In the genomic region with DNA sequence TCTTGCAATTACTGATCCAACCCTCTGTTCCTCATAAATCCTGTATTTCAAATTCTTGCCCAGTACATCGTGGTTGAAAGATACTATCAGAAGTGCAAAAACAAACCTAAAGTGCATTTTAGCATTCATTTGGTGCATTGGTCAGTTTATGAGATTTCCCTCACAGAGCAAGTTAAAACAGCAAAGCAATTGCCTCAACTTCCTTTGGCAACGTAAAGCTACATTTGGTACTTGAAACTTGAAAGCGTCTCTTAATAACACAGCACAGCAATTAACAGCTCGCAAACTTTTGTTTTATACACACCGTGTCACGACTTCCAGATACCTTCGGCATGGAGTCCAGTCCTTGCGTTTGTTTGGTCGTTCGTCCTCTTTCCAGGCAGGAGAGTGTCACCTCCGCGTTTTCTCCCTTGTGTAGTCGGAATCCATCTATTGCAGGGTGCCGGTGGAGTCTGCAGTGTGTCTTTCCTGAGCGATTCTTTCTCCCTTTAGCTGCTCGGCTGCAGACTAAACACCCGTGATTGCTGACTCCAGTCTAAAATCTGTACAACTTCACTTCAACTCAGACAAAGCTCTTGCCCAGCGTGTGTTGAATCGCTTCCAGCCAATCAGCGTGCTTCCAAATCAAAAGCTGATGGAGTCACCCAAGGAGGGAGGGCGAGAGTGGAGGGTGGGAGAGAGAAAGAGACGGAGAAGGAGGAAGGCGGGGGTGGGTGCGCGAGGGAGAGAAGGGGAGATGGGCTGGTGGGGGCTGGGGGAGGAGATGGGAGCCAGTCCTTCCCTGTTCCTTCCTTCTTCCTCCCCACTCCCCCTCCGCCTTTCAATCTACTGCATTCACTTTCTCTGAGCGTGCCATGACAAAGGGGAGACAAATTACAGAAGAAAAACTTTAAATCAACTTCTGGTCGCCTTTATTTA, we compare ENCODE assay signal across 1 cellular context.
TF ChIP-seq lines count a peak whose summit lies in the region.

A gene with protein sequence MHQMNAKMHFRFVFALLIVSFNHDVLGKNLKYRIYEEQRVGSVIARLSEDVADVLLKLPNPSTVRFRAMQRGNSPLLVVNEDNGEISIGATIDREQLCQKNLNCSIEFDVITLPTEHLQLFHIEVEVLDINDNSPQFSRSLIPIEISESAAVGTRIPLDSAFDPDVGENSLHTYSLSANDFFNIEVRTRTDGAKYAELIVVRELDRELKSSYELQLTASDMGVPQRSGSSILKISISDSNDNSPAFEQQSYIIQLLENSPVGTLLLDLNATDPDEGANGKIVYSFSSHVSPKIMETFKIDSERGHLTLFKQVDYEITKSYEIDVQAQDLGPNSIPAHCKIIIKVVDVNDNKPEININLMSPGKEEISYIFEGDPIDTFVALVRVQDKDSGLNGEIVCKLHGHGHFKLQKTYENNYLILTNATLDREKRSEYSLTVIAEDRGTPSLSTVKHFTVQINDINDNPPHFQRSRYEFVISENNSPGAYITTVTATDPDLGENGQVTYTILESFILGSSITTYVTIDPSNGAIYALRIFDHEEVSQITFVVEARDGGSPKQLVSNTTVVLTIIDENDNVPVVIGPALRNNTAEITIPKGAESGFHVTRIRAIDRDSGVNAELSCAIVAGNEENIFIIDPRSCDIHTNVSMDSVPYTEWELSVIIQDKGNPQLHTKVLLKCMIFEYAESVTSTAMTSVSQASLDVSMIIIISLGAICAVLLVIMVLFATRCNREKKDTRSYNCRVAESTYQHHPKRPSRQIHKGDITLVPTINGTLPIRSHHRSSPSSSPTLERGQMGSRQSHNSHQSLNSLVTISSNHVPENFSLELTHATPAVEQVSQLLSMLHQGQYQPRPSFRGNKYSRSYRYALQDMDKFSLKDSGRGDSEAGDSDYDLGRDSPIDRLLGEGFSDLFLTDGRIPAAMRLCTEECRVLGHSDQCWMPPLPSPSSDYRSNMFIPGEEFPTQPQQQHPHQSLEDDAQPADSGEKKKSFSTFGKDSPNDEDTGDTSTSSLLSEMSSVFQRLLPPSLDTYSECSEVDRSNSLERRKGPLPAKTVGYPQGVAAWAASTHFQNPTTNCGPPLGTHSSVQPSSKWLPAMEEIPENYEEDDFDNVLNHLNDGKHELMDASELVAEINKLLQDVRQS (minus strand): TSS at position 544 of the 918 bp plus-strand sequence. CDS start 406 bp downstream, at position 138.

TF ChIP-seq in SK-N-SH, 30 proteins besides CTCF, POLR2A, EP300 and RAD21 (continued from another document):
- TF ChIP-seq, protein P1, sequence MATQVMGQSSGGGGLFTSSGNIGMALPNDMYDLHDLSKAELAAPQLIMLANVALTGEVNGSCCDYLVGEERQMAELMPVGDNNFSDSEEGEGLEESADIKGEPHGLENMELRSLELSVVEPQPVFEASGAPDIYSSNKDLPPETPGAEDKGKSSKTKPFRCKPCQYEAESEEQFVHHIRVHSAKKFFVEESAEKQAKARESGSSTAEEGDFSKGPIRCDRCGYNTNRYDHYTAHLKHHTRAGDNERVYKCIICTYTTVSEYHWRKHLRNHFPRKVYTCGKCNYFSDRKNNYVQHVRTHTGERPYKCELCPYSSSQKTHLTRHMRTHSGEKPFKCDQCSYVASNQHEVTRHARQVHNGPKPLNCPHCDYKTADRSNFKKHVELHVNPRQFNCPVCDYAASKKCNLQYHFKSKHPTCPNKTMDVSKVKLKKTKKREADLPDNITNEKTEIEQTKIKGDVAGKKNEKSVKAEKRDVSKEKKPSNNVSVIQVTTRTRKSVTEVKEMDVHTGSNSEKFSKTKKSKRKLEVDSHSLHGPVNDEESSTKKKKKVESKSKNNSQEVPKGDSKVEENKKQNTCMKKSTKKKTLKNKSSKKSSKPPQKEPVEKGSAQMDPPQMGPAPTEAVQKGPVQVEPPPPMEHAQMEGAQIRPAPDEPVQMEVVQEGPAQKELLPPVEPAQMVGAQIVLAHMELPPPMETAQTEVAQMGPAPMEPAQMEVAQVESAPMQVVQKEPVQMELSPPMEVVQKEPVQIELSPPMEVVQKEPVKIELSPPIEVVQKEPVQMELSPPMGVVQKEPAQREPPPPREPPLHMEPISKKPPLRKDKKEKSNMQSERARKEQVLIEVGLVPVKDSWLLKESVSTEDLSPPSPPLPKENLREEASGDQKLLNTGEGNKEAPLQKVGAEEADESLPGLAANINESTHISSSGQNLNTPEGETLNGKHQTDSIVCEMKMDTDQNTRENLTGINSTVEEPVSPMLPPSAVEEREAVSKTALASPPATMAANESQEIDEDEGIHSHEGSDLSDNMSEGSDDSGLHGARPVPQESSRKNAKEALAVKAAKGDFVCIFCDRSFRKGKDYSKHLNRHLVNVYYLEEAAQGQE (IDR thresholded peaks at IDR 0.05; ENCODE audit: low read depth, low read length) = no peak
- TF ChIP-seq MAX (IDR thresholded peaks at IDR 0.05; ENCODE audit: low read depth) (peak; percentile 74), FOXJ3 (CRISPR knock-in tag; IDR thresholded peaks at IDR 0.05) (no peak), TEAD4 (IDR thresholded peaks at IDR 0.05; ENCODE audit: borderline replicate concordance, insufficient read depth) (no peak), JUND (IDR thresholded peaks at IDR 0.05) (no peak), USF1 (IDR thresholded peaks at IDR 0.05; ENCODE audit: borderline replicate concordance, low read depth) (no peak), ZBTB33 (IDR thresholded peaks at IDR 0.05; ENCODE audit: borderline replicate concordance, low read depth) (no peak), IRF3 (IDR thresholded peaks at IDR 0.05; ENCODE audit: low read depth, low read length) (no peak), FOSL2 (IDR thresholded peaks at IDR 0.05; ENCODE audit: borderline replicate concordance, low read depth) (no peak), POLR2AphosphoS5 (IDR thresholded peaks at IDR 0.05; ENCODE audit: low read depth, low read length) (peak; percentile 98), NFIC (IDR thresholded peaks at IDR 0.05; ENCODE audit: borderline replicate concordance) (peak; percentile 27; the same call in 1 of the 2 replicates), CHD2 (IDR thresholded peaks at IDR 0.05; ENCODE audit: low read length, partially characterized antibody) (peak; percentile 71), RCOR1 (IDR thresholded peaks at IDR 0.05; ENCODE audit: low read length) (peak; percentile 39; the same call in 1 of the 2 replicates), USF2 (IDR thresholded peaks at IDR 0.05; ENCODE audit: borderline replicate concordance, low read depth, low read length) (no peak), GABPA (IDR thresholded peaks at IDR 0.05; ENCODE audit: low read depth) (no peak), TCF12 (IDR thresholded peaks at IDR 0.05) (peak; percentile 86), EZH2phosphoT487 (IDR thresholded peaks at IDR 0.05; ENCODE audit: borderline replicate concordance, low read depth) (no peak), TAF1 (IDR thresholded peaks at IDR 0.05; ENCODE audit: borderline replicate concordance, low read depth, low read length) (peak; percentile 93), SIN3A (IDR thresholded peaks at IDR 0.05; ENCODE audit: borderline replicate concordance, low read depth, low read length) (no peak), RXRA (IDR thresholded peaks at IDR 0.05; ENCODE audit: borderline replicate concordance, low read depth) (no peak), GATA2 (CRISPR knock-in tag; IDR thresholded peaks at IDR 0.05) (no peak), FOXM1 (IDR thresholded peaks at IDR 0.05; ENCODE audit: low read depth) (no peak), SMC3 (IDR thresholded peaks at IDR 0.05; ENCODE audit: low read depth, low read length) (no peak)
- TF ChIP-seq, protein P2, sequence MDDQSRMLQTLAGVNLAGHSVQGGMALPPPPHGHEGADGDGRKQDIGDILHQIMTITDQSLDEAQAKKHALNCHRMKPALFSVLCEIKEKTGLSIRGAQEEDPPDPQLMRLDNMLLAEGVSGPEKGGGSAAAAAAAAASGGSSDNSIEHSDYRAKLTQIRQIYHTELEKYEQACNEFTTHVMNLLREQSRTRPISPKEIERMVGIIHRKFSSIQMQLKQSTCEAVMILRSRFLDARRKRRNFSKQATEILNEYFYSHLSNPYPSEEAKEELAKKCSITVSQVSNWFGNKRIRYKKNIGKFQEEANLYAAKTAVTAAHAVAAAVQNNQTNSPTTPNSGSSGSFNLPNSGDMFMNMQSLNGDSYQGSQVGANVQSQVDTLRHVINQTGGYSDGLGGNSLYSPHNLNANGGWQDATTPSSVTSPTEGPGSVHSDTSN (IDR thresholded peaks at IDR 0.05) = no peak
